In genomic region chr17:4604111-4604644, GRCh38 we compare ENCODE assay signal across 12 cellular contexts. TPM values are rescaled to one million over a fixed set of nuclear protein-coding genes. Genes with fewer than 3 reads are reported as not detected.
A peak's percentile ranks its signal among the peaks of the same experiment; 100 is the strongest.
DNase-seq lines count a peak whose midpoint lies in the region; ATAC-seq, FAIRE-seq and TF ChIP-seq lines count a peak whose summit lies in the region.
"Had no signal": no experiment of that assay in that cellular context is flagged by ENCODE, and none has a peak within 500 bp of the region (broad histone marks: within the 10 kb centered on the region; RNA-seq: fewer than 3 reads in every experiment).

No MANE protein-coding gene starts in this region.

- no peaks in the 10 kb centered on the region for H3K79me2 ChIP-seq in K562 (ENCODE audit: control insufficient read depth, insufficient read depth, low read length)

- H3K27ac Mint-ChIP-seq in T-helper 17 cell, result no peak overlapping the region
- H3K27ac Mint-ChIP-seq: activated CD4-positive, alpha-beta memory T cell treated with anti-CD3 and anti-CD28 coated beads for 36 hours; CD8-positive, alpha-beta T cell had no signal

- no peaks in the 10 kb centered on the region for H3K9me1 ChIP-seq in K562 (ENCODE audit: control insufficient read depth, insufficient read depth, low read length)

- peaks cover 50% of the 10 kb centered on the region for H3K27me3 Mint-ChIP-seq in T-helper 17 cell

- H3K9ac ChIP-seq in K562 (ENCODE audit: insufficient read depth in 1 of 2, low read depth in 2 of 2, low read length in 2 of 2), result no peak overlapping the region

- H3K4me3 Mint-ChIP-seq in T-helper 17 cell, result no peak overlapping the region
- H3K4me3 Mint-ChIP-seq: activated CD4-positive, alpha-beta memory T cell treated with anti-CD3 and anti-CD28 coated beads for 36 hours; CD8-positive, alpha-beta T cell had no signal

- intact Hi-C loops in K562 (cut with micrococcal nuclease), result no loop called here

- TF ChIP-seq CTCF in K562 (IDR thresholded peaks at IDR 0.05 in 2 of 3, conservative IDR thresholded peaks at IDR 0.05 in 1 of 3; ENCODE audit: insufficient read depth in 2 of 3, low read depth in 1 of 3, low read length in 3 of 3), result no peak

- FAIRE-seq in K562 (lab: Jason Lieb, UNC), result no peak
- FAIRE-seq: pancreas had no signal

- DNase-seq in AG20443 (ENCODE audit: low spot score) (peak; percentile 53), NCI-H2081 (lab: John Stamatoyannopoulos, UW) (peak; percentile 40 to 60), K562 (ENCODE audit: extremely low read depth in 1 of 4, low spot score in 3 of 4) (peak in 1 of 4 experiments; percentile 33), left kidney (ENCODE audit: low read depth, low spot score) (peak; percentile 87), T1000 (lab: John Stamatoyannopoulos, UW) (no peak), T-helper 17 cell (no peak)
- no peak for DNase-seq in stimulated activated CD4-positive, alpha-beta T cell treated with anti-CD3 and anti-CD28 coated beads, Interleukin-12 subunit alpha, Interleukin-12 subunit beta, amount 100 ng/mL, for 4 hours
- DNase-seq: activated CD4-positive, alpha-beta memory T cell treated with anti-CD3 and anti-CD28 coated beads for 36 hours; CD8-positive, alpha-beta T cell had no signal

- in situ Hi-C loops in K562 (cut with MboI), result no loop called here

- POLR2A ChIA-PET in K562 (lab: Yijun Ruan, JAX), result no interaction called here

- TF ChIP-seq EP300 in K562 (IDR thresholded peaks at IDR 0.05; ENCODE audit: low read length), result no peak

- H3K4me2 ChIP-seq in K562 (ENCODE audit: insufficient read depth, low read length), result no peak overlapping the region

- H3K27ac ChIP-seq in K562 (ENCODE audit: extremely low read depth, low read depth, low read length), result no peak overlapping the region
- H3K27ac ChIP-seq: pancreas had no signal

- 0 out of 2 replicates have a peak, but pooled peaks cover 6% of the 10 kb centered on the region for H4K20me1 ChIP-seq in K562 (replicated peaks; ENCODE audit: control insufficient read depth, insufficient read depth, low read length)

- peak; percentile 21; the same call in 1 of the 3 replicates for ATAC-seq in K562
- ATAC-seq in T-helper 17 cell, result no peak
- no peak for ATAC-seq in GM21723 (IDR thresholded peaks at IDR 0.05; ENCODE audit: unreplicated experiment)
- ATAC-seq: CD8-positive, alpha-beta T cell; pancreas had no signal

- H2AFZ ChIP-seq in K562 (ENCODE audit: low read depth, low read length), result no peak overlapping the region

- H3K4me1 ChIP-seq in K562 (replicated peaks in 1 of 2; ENCODE audit: control insufficient read depth in 2 of 2, insufficient read depth in 2 of 2, low read length in 2 of 2), result peaks cover 3 to 17% of the 10 kb centered on the region in 2 experiments; a peak in 3 of 5 replicates
- H3K4me1 ChIP-seq: pancreas had no signal

- no peak overlapping the region for H3K4me3 ChIP-seq in K562
- H3K4me3 ChIP-seq: pancreas had no signal

- BruUV-seq in K562 (replicated peaks; lab: Mats Ljungman, UMichigan), result no TSS peak

- H3K27me3 ChIP-seq in K562 (ENCODE audit: control insufficient read depth in 2 of 2, insufficient read depth in 2 of 2, low read length in 2 of 2), result peaks cover 12 to 63% of the 10 kb centered on the region in 2 experiments
- H3K27me3 ChIP-seq: pancreas had no signal

- TF ChIP-seq RAD21 in K562 (CRISPR knock-in tag; conservative IDR thresholded peaks at IDR 0.05 in 1 of 2, IDR thresholded peaks at IDR 0.05 in 1 of 2), result no peak

- 4% methylated on average over 14 of the region's 18 CpGs for WGBS in K562 (ENCODE audit: insufficient coverage, low coverage, missing lambda C conversion rate)

- CTCF ChIA-PET in K562 (lab: Yijun Ruan, JAX; ENCODE audit: low intra/inter-chr PET ratio), result no interaction called here

- no peak for TF ChIP-seq POLR2A in K562 (conservative IDR thresholded peaks at IDR 0.05)

- no peaks in the 10 kb centered on the region for H3K9me3 ChIP-seq in K562 (replicated peaks; ENCODE audit: control insufficient read depth, insufficient read depth, low read depth, low read length)
- no peaks in the 10 kb centered on the region for H3K9me3 ChIP-seq in T-helper 17 cell (ENCODE audit: control insufficient read depth, low read length, poor library complexity, severe bottlenecking)
- H3K9me3 ChIP-seq: pancreas had no signal

- no peaks in the 10 kb centered on the region for H3K36me3 ChIP-seq in K562 (ENCODE audit: control insufficient read depth, insufficient read depth, low read length)
- H3K36me3 ChIP-seq: pancreas had no signal

- peaks cover 2% of the 10 kb centered on the region for H3K4me1 Mint-ChIP-seq in T-helper 17 cell

- peaks cover 2% of the 10 kb centered on the region for H3K36me3 Mint-ChIP-seq in T-helper 17 cell (ENCODE audit: low read depth)
- H3K36me3 Mint-ChIP-seq: activated CD4-positive, alpha-beta memory T cell treated with anti-CD3 and anti-CD28 coated beads for 36 hours; CD8-positive, alpha-beta T cell had no signal

RNA-seq across cellular contexts. Expression of gene SMTNL2, which starts 19.8 kb away (rescaled TPM):
- total RNA-seq in K562 (2011; cell fraction: chromatin; rRNA removed; ENCODE audit: low replicate concordance), result not detected in 2 replicates
- total RNA-seq in K562 (2011; cell fraction: nucleolus; rRNA removed), result not detected in 2 replicates
- total RNA-seq in K562 (2011; cell fraction: nucleoplasm; rRNA removed), result not detected in 2 replicates
- total RNA-seq in K562 (2014; rRNA removed), result not detected in 2 replicates
- total RNA-seq in K562 (2014; rRNA removed; fragmentation: Illumina TruSeq; extraction: Trizol), result not detected in 2 replicates
- total RNA-seq in K562 (2015; rRNA removed; fragmentation: Illumina TruSeq; extraction: Trizol), result not detected in 2 replicates
- not detected in 2 replicates for total RNA-seq in K562 (2021)
- polyA plus RNA-seq in K562 (2011; rRNA removed), result 0.04 TPM in 1 of 2 replicates, not detected in the other
- not detected in 2 replicates for polyA plus RNA-seq in K562 (2011; cell fraction: cytosol; rRNA removed)
- polyA plus RNA-seq in K562 (2011; cell fraction: nucleus; rRNA removed), result not detected in 2 replicates
- not detected in 2 replicates for polyA plus RNA-seq in K562 (2012)
- not detected in 2 replicates for polyA plus RNA-seq in K562 (2014; fragmentation: Illumina TruSeq; extraction: Trizol)
- not detected for polyA plus RNA-seq in K562 (2014; fragmentation: Nextera tagmentation; extraction: Ambion mirVana)
- not detected in 2 replicates for polyA plus RNA-seq in K562 (2014; rRNA removed)
- not detected in 2 replicates for polyA minus RNA-seq in K562 (2011; rRNA and poly(A)+ RNA removed)
- polyA minus RNA-seq in K562 (2011; cell fraction: cytosol; rRNA and poly(A)+ RNA removed), result not detected in 2 replicates
- polyA minus RNA-seq in K562 (2011; cell fraction: nucleus; rRNA and poly(A)+ RNA removed), result not detected in 2 replicates
- total RNA-seq in T-helper 17 cell, result not detected
- total RNA-seq: activated CD4-positive, alpha-beta memory T cell treated with anti-CD3 and anti-CD28 coated beads for 36 hours; CD8-positive, alpha-beta T cell had no signal

RNA-seq across cellular contexts. Expression of gene ALOX15, which starts 37.3 kb away (rescaled TPM):
- total RNA-seq in K562 (2011; cell fraction: chromatin; rRNA removed; ENCODE audit: low replicate concordance), result not detected in 2 replicates
- total RNA-seq in K562 (2011; cell fraction: nucleolus; rRNA removed), result not detected in 2 replicates
- not detected in 2 replicates for total RNA-seq in K562 (2011; cell fraction: nucleoplasm; rRNA removed)
- not detected in 2 replicates for total RNA-seq in K562 (2014; rRNA removed)
- not detected in 2 replicates for total RNA-seq in K562 (2014; rRNA removed; fragmentation: Illumina TruSeq; extraction: Trizol)
- total RNA-seq in K562 (2015; rRNA removed; fragmentation: Illumina TruSeq; extraction: Trizol), result not detected in 2 replicates
- total RNA-seq in K562 (2021), result not detected in 2 replicates
- polyA plus RNA-seq in K562 (2011; rRNA removed), result not detected in 2 replicates
- not detected in 2 replicates for polyA plus RNA-seq in K562 (2011; cell fraction: cytosol; rRNA removed)
- polyA plus RNA-seq in K562 (2011; cell fraction: nucleus; rRNA removed), result not detected in 2 replicates
- not detected in 2 replicates for polyA plus RNA-seq in K562 (2012)
- not detected in 2 replicates for polyA plus RNA-seq in K562 (2014; fragmentation: Illumina TruSeq; extraction: Trizol)
- not detected for polyA plus RNA-seq in K562 (2014; fragmentation: Nextera tagmentation; extraction: Ambion mirVana)
- not detected in 2 replicates for polyA plus RNA-seq in K562 (2014; rRNA removed)
- polyA minus RNA-seq in K562 (2011; rRNA and poly(A)+ RNA removed), result not detected in 2 replicates
- polyA minus RNA-seq in K562 (2011; cell fraction: cytosol; rRNA and poly(A)+ RNA removed), result not detected in 2 replicates
- not detected in 2 replicates for polyA minus RNA-seq in K562 (2011; cell fraction: nucleus; rRNA and poly(A)+ RNA removed)
- total RNA-seq in T-helper 17 cell, result under 1 TPM in 1 of 2 donors, not detected in 1; 0.13 TPM
- total RNA-seq: activated CD4-positive, alpha-beta memory T cell treated with anti-CD3 and anti-CD28 coated beads for 36 hours; CD8-positive, alpha-beta T cell; pancreas had no signal

RNA-seq across cellular contexts. Expression of gene GGT6, which starts 43.8 kb away (rescaled TPM):
- not detected in 2 replicates for total RNA-seq in K562 (2011; cell fraction: chromatin; rRNA removed; ENCODE audit: low replicate concordance)
- total RNA-seq in K562 (2011; cell fraction: nucleolus; rRNA removed), result not detected in 2 replicates
- total RNA-seq in K562 (2011; cell fraction: nucleoplasm; rRNA removed), result not detected in 2 replicates
- total RNA-seq in K562 (2014; rRNA removed) (not detected in 2 replicates), K562 (2014; rRNA removed; fragmentation: Illumina TruSeq; extraction: Trizol) (not detected in 2 replicates), K562 (2015; rRNA removed; fragmentation: Illumina TruSeq; extraction: Trizol) (not detected in 2 replicates), K562 (2021) (0.09 TPM in 1 of 2 replicates, not detected in the other), T-helper 17 cell (not detected)
- polyA plus RNA-seq in K562 (2011; rRNA removed) (not detected in 2 replicates), K562 (2014; fragmentation: Illumina TruSeq; extraction: Trizol) (not detected in 2 replicates), K562 (2014; fragmentation: Nextera tagmentation; extraction: Ambion mirVana) (not detected), K562 (2014; rRNA removed) (0.42 TPM in 1 of 2 replicates, not detected in the other)
- not detected in 2 replicates for polyA plus RNA-seq in K562 (2011; cell fraction: cytosol; rRNA removed)
- not detected in 2 replicates for polyA plus RNA-seq in K562 (2011; cell fraction: nucleus; rRNA removed)
- polyA plus RNA-seq in K562 (2012), result not detected in 2 replicates
- not detected in 2 replicates for polyA minus RNA-seq in K562 (2011; rRNA and poly(A)+ RNA removed)
- polyA minus RNA-seq in K562 (2011; cell fraction: cytosol; rRNA and poly(A)+ RNA removed), result not detected in 2 replicates
- polyA minus RNA-seq in K562 (2011; cell fraction: nucleus; rRNA and poly(A)+ RNA removed), result not detected in 2 replicates
- total RNA-seq: activated CD4-positive, alpha-beta memory T cell treated with anti-CD3 and anti-CD28 coated beads for 36 hours; CD8-positive, alpha-beta T cell; temporal lobe had no signal

RNA-seq across cellular contexts. Expression of gene MYBBP1A, which starts 49.0 kb away (rescaled TPM):
- total RNA-seq in K562 (2011; cell fraction: chromatin; rRNA removed; ENCODE audit: low replicate concordance), result 95.2 and 270 TPM in 2 replicates
- 174 and 191 TPM in 2 replicates for total RNA-seq in K562 (2011; cell fraction: nucleolus; rRNA removed)
- 98.3 and 111 TPM in 2 replicates for total RNA-seq in K562 (2011; cell fraction: nucleoplasm; rRNA removed)
- 109 and 132 TPM in 2 replicates for total RNA-seq in K562 (2014; rRNA removed)
- total RNA-seq in K562 (2014; rRNA removed; fragmentation: Illumina TruSeq; extraction: Trizol), result 19.8 and 23.3 TPM in 2 replicates
- 47.2 and 47.6 TPM in 2 replicates for total RNA-seq in K562 (2015; rRNA removed; fragmentation: Illumina TruSeq; extraction: Trizol)
- 107 and 114 TPM in 2 replicates for total RNA-seq in K562 (2021)
- polyA plus RNA-seq in K562 (2011; rRNA removed), result 17.7 and 32.4 TPM in 2 replicates
- 16.3 and 33.1 TPM in 2 replicates for polyA plus RNA-seq in K562 (2011; cell fraction: cytosol; rRNA removed)
- 131 and 209 TPM in 2 replicates for polyA plus RNA-seq in K562 (2011; cell fraction: nucleus; rRNA removed)
- polyA plus RNA-seq in K562 (2012), result 37.2 and 61.4 TPM in 2 replicates
- polyA plus RNA-seq in K562 (2014; fragmentation: Illumina TruSeq; extraction: Trizol), result 70.7 and 73.8 TPM in 2 replicates
- 1 to 10 TPM; 2.0 to 2.4 TPM for polyA plus RNA-seq in K562 (2014; fragmentation: Nextera tagmentation; extraction: Ambion mirVana)
- 69.7 and 77.2 TPM in 2 replicates for polyA plus RNA-seq in K562 (2014; rRNA removed)
- polyA minus RNA-seq in K562 (2011; rRNA and poly(A)+ RNA removed), result 23.5 and 30.7 TPM in 2 replicates
- polyA minus RNA-seq in K562 (2011; cell fraction: cytosol; rRNA and poly(A)+ RNA removed), result 53.6 and 56.5 TPM in 2 replicates
- polyA minus RNA-seq in K562 (2011; cell fraction: nucleus; rRNA and poly(A)+ RNA removed), result 54.6 and 62.6 TPM in 2 replicates
- total RNA-seq in T-helper 17 cell, result 10 to 100 TPM; 63.8 to 64.4 TPM

Comparison
In these comparisons a context has a peak if more than half of its experiments do, and no peak if none do; other contexts are left out.
1. DNase-seq: peak in AG20443 (single experiment), NCI-H2081 (2 of 2) and left kidney (single experiment); none in stimulated activated CD4-positive, alpha-beta T cell treated with anti-CD3 and anti-CD28 coated beads, Interleukin-12 subunit alpha, Interleukin-12 subunit beta, amount 100 ng/mL, for 4 hours (single experiment), T1000 (single experiment) and T-helper 17 cell (0 of 3).